ENCODE assay signal across 8 cellular contexts in genomic region chr10:131901181-131901829, GRCh38. TPM values are rescaled to one million over a fixed set of nuclear protein-coding genes. Genes with fewer than 3 reads are reported as not detected.
DNase-seq lines count a peak whose midpoint lies in the region; ATAC-seq, FAIRE-seq and TF ChIP-seq lines count a peak whose summit lies in the region.

No MANE protein-coding gene starts in this region.

- no peaks in the 10 kb centered on the region for H3K27me3 ChIP-seq in BE2C

- H3K4me1 Mint-ChIP-seq in central memory CD8-positive, alpha-beta T cell = peaks cover 68% of the 10 kb centered on the region

- no peak for TF ChIP-seq CTCF in BE2C (IDR thresholded peaks at IDR 0.05; ENCODE audit: low read depth, low read length)

- FAIRE-seq in GM19239 (lab: Jason Lieb, UNC) = no peak

- no peaks in the 10 kb centered on the region for H3K9me3 Mint-ChIP-seq in central memory CD8-positive, alpha-beta T cell

- H3K4me1 ChIP-seq in BE2C = peaks cover 3% of the 10 kb centered on the region; the same call in 1 of the 2 replicates

- peaks cover 9% of the 10 kb centered on the region; the same call in 1 of the 2 replicates for H3K36me3 ChIP-seq in BE2C

- peak overlapping the region; percentile 81 for H3K4me3 Mint-ChIP-seq in central memory CD8-positive, alpha-beta T cell

- DNase-seq in BE2C = no peak
- peak; percentile 45 for DNase-seq in GM19239 (ENCODE audit: insufficient read length, low spot score)
- DNase-seq in T-helper 9 cell = peak; percentile 34
- DNase-seq in central memory CD8-positive, alpha-beta T cell (ENCODE audit: low spot score in 2 of 2) = peak; percentile 25 to 31
- peak; percentile 74 for DNase-seq in left lobe of liver (ENCODE audit: low spot score)
- DNase-seq in stimulated activated CD8-positive, alpha-beta memory T cell treated with anti-CD3 and anti-CD28 coated beads, Interleukin-2, amount 100 ng/mL, for 48 hours (ENCODE audit: low read depth in 2 of 2) = peak; percentile 23 to 28
- DNase-seq in DMS79 (lab: John Stamatoyannopoulos, UW) = no peak

- H3K4me3 ChIP-seq in BE2C (ENCODE audit: low read depth, low read length) = peak overlapping the region; percentile 80

- ATAC-seq in HG03280 (IDR thresholded peaks at IDR 0.05; ENCODE audit: unreplicated experiment) = peak; percentile 28
- peak; percentile 3 for ATAC-seq in central memory CD8-positive, alpha-beta T cell (replicated peaks; ENCODE audit: extremely low read depth, poor library complexity, severe bottlenecking)
- peak; percentile 60 for ATAC-seq in left lobe of liver

- peak overlapping the region; percentile 71 for H3K27ac Mint-ChIP-seq in central memory CD8-positive, alpha-beta T cell (ENCODE audit: low read depth)

- H3K9me3 ChIP-seq in BE2C = no peaks in the 10 kb centered on the region

- H3K27me3 Mint-ChIP-seq in central memory CD8-positive, alpha-beta T cell = peaks cover 10% of the 10 kb centered on the region

- H3K36me3 Mint-ChIP-seq in central memory CD8-positive, alpha-beta T cell (ENCODE audit: insufficient read depth) = peaks cover 35% of the 10 kb centered on the region

RNA-seq across cellular contexts. Expression of gene PPP2R2D, which starts 0.5 kb away (rescaled TPM):
- 59.9 TPM for polyA plus RNA-seq in BE2C (2012; ENCODE audit: insufficient read depth, insufficient read length, low read depth)
- 15.4 TPM for total RNA-seq in left lobe of liver

Comparison
In these comparisons a context has a peak if more than half of its experiments do, and no peak if none do; other contexts are left out.
1. DNase-seq: peak in GM19239 (single experiment), T-helper 9 cell (single experiment), central memory CD8-positive, alpha-beta T cell (2 of 2), left lobe of liver (single experiment) and stimulated activated CD8-positive, alpha-beta memory T cell treated with anti-CD3 and anti-CD28 coated beads, Interleukin-2, amount 100 ng/mL, for 48 hours (2 of 2); none in BE2C (single experiment) and DMS79 (single experiment).
2. ATAC-seq: peak in every context shown above with its lines; median percentile 60 in left lobe of liver; 28 in HG03280; 3 in central memory CD8-positive, alpha-beta T cell.